18 cellular contexts compared by ENCODE assay signal in the genomic region with DNA sequence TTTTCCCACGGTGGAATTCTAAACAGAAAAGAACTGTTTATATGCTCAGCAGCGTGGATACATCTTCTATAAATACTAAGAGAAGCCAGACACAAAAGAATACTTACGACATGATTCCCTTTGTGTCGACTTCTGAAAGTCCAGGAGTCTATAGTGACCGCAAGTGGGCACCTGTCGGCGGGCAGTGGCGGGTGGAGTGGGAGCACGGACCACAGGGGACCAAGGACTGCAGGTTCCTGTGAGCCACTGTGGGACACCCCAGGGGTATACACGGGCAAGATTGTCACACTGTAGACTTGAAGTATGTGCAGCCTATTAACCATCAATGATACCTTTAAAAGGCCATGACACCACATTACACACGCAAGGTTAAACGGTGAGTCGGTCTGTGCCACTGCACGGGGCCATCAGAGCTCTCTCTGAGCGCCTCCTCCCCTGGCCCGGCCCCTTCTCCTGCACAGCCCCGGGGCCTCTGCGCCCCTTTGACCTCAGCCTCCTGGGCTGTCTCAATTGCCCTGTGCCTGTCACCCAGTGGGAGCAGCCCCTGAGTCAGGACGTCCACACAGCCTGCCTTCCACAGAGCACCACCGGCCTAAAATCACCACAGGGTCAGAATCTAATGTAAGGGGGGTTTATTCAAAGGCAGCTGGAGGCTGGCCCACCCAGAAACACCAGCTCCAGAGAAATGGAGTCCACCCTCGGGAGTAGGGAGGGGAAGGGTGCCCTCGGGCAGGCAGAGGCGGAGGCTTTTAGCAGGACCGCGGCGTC.
A peak's percentile ranks its signal among the peaks of the same experiment; 100 is the strongest.
DNase-seq lines count a peak whose midpoint lies in the region; ATAC-seq and TF ChIP-seq lines count a peak whose summit lies in the region.
"Had no signal": no experiment of that assay in that cellular context is flagged by ENCODE, and none has a peak within 500 bp of the region (broad histone marks: within the 10 kb centered on the region; RNA-seq: fewer than 3 reads in every experiment).

No MANE protein-coding gene starts in this region.

- no peak for DNase-seq in activated CD4-positive, alpha-beta T cell treated with anti-CD3 and anti-CD28 coated beads, Interleukin-2, amount 10 ng/mL, durations not matched to agents 7 days and 5 days
- DNase-seq in activated CD4-positive, alpha-beta T cell treated with anti-CD3 and anti-CD28 coated beads for 48 hours, result no peak
- no peak for DNase-seq in CD8-positive, alpha-beta T cell
- no peak for DNase-seq in erythroblast (lab: John Stamatoyannopoulos, UW)
- DNase-seq in NCI-H146 (lab: John Stamatoyannopoulos, UW), result no peak
- no peak for DNase-seq in NCI-H1092 (lab: John Stamatoyannopoulos, UW)
- DNase-seq: amygdala; NCI-H2227 treated with DMSO at 0.1 percent for 48 hours; stimulated activated CD4-positive, alpha-beta T cell treated with anti-CD3 and anti-CD28 coated beads, Interleukin-12 subunit alpha, Interleukin-12 subunit beta, amount 100 ng/mL, for 4 hours; stomach; T1000 had no signal

- H3K27me3 ChIP-seq in CD8-positive, alpha-beta T cell (ENCODE audit: insufficient read depth, low read length), result no peaks in the 10 kb centered on the region
- H3K27me3 ChIP-seq in neutrophil, result no peaks in the 10 kb centered on the region

- peak overlapping the region; percentile 5 for H3K4me3 ChIP-seq in CD8-positive, alpha-beta T cell (ENCODE audit: low read depth, low read length)
- H3K4me3 ChIP-seq in neutrophil (ENCODE audit: low read depth in 1 of 2, low read length in 1 of 2), result peak overlapping the region; percentile 48 to 50
- H3K4me3 ChIP-seq: lung, stomach had no signal

- peak; percentile 7 for ATAC-seq in CD8-positive, alpha-beta T cell
- ATAC-seq in activated T-helper 17 cell treated with anti-CD3 and anti-CD28 coated beads, Interleukin-2, amount 50 U/mL, for 72 hours (replicated peaks), result peak; percentile 24

- no peaks in the 10 kb centered on the region for H3K9me3 ChIP-seq in CD8-positive, alpha-beta T cell (ENCODE audit: low read length)
- no peaks in the 10 kb centered on the region for H3K9me3 ChIP-seq in neutrophil
- H3K9me3 ChIP-seq: Caco-2, stomach had no signal

- no peaks in the 10 kb centered on the region for H3K36me3 ChIP-seq in CD8-positive, alpha-beta T cell (ENCODE audit: insufficient read depth, low read length)
- peaks cover 8% of the 10 kb centered on the region for H3K36me3 ChIP-seq in neutrophil
- H3K36me3 ChIP-seq: stomach had no signal

- H3K27ac Mint-ChIP-seq in activated CD4-positive, alpha-beta T cell treated with anti-CD3 and anti-CD28 coated beads, Interleukin-2, amount 10 ng/mL, durations not matched to agents 7 days and 5 days, result peak overlapping the region; percentile 75
- H3K27ac Mint-ChIP-seq in CD8-positive, alpha-beta T cell, result no peak overlapping the region
- no peak overlapping the region for H3K27ac Mint-ChIP-seq in activated T-helper 17 cell treated with anti-CD3 and anti-CD28 coated beads, Interleukin-2, amount 50 U/mL, for 72 hours
- H3K27ac Mint-ChIP-seq: activated CD4-positive, alpha-beta T cell treated with anti-CD3 and anti-CD28 coated beads, Interleukin-2, amount 10 ng/mL, durations not matched to agents 24 days and 14 days; activated T-cell treated with anti-CD3 and anti-CD28 coated beads, Interleukin-2, amount 50 U/mL, for 24 hours had no signal

- no peaks in the 10 kb centered on the region for H3K36me3 Mint-ChIP-seq in activated CD4-positive, alpha-beta T cell treated with anti-CD3 and anti-CD28 coated beads, Interleukin-2, amount 10 ng/mL, durations not matched to agents 7 days and 5 days (ENCODE audit: low read depth)
- no peaks in the 10 kb centered on the region for H3K36me3 Mint-ChIP-seq in CD8-positive, alpha-beta T cell
- no peaks in the 10 kb centered on the region for H3K36me3 Mint-ChIP-seq in activated T-helper 17 cell treated with anti-CD3 and anti-CD28 coated beads, Interleukin-2, amount 50 U/mL, for 72 hours (ENCODE audit: low read depth)
- H3K36me3 Mint-ChIP-seq: naive B cell had no signal

- intact Hi-C loops in CD8-positive, alpha-beta T cell (cut with DNase I, micrococcal nuclease), result no loop called here

- POLR2A ChIA-PET in activated CD4-positive, alpha-beta T cell treated with anti-CD3 and anti-CD28 coated beads, Interleukin-2, amount 10 ng/mL, durations not matched to agents 7 days and 5 days (lab: Charles Lee), result no interaction called here
- POLR2A ChIA-PET in CD8-positive, alpha-beta T cell (lab: Charles Lee), result interaction anchor here (0.5 kb wide), 1 partner anchor 586 kb away, joined by 3 read pairs; no protein-coding TSS in a partner anchor

- no peaks in the 10 kb centered on the region for H3K9me3 Mint-ChIP-seq in activated CD4-positive, alpha-beta T cell treated with anti-CD3 and anti-CD28 coated beads, Interleukin-2, amount 10 ng/mL, durations not matched to agents 7 days and 5 days
- no peaks in the 10 kb centered on the region for H3K9me3 Mint-ChIP-seq in CD8-positive, alpha-beta T cell
- H3K9me3 Mint-ChIP-seq in activated T-helper 17 cell treated with anti-CD3 and anti-CD28 coated beads, Interleukin-2, amount 50 U/mL, for 72 hours, result no peaks in the 10 kb centered on the region
- H3K9me3 Mint-ChIP-seq: activated CD4-positive, alpha-beta T cell treated with anti-CD3 and anti-CD28 coated beads, Interleukin-2, amount 10 ng/mL, durations not matched to agents 24 days and 14 days; activated T-cell treated with anti-CD3 and anti-CD28 coated beads, Interleukin-2, amount 50 U/mL, for 24 hours; naive B cell had no signal

- no peak for TF ChIP-seq POLR2A in erythroblast (IDR thresholded peaks at IDR 0.05; ENCODE audit: low read length)

- H3K27ac ChIP-seq in CD8-positive, alpha-beta T cell (ENCODE audit: low read depth, low read length), result no peak overlapping the region
- peak overlapping the region; percentile 91 for H3K27ac ChIP-seq in neutrophil

- H3K4me3 Mint-ChIP-seq in activated CD4-positive, alpha-beta T cell treated with anti-CD3 and anti-CD28 coated beads, Interleukin-2, amount 10 ng/mL, durations not matched to agents 7 days and 5 days, result no peak overlapping the region
- H3K4me3 Mint-ChIP-seq in CD8-positive, alpha-beta T cell, result peak overlapping the region; percentile 73
- peak overlapping the region; percentile 29 for H3K4me3 Mint-ChIP-seq in activated T-helper 17 cell treated with anti-CD3 and anti-CD28 coated beads, Interleukin-2, amount 50 U/mL, for 72 hours
- H3K4me3 Mint-ChIP-seq: activated CD4-positive, alpha-beta T cell treated with anti-CD3 and anti-CD28 coated beads, Interleukin-2, amount 10 ng/mL, durations not matched to agents 24 days and 14 days; activated T-cell treated with anti-CD3 and anti-CD28 coated beads, Interleukin-2, amount 50 U/mL, for 24 hours had no signal

- CTCF ChIA-PET in activated CD4-positive, alpha-beta T cell treated with anti-CD3 and anti-CD28 coated beads, Interleukin-2, amount 10 ng/mL, durations not matched to agents 7 days and 5 days (lab: Charles Lee), result no interaction called here
- CTCF ChIA-PET in CD8-positive, alpha-beta T cell (lab: Charles Lee), result no interaction called here

- H3K4me1 Mint-ChIP-seq in activated CD4-positive, alpha-beta T cell treated with anti-CD3 and anti-CD28 coated beads, Interleukin-2, amount 10 ng/mL, durations not matched to agents 7 days and 5 days, result peaks cover 55% of the 10 kb centered on the region
- H3K4me1 Mint-ChIP-seq in CD8-positive, alpha-beta T cell (ENCODE audit: low read depth), result peaks cover 70% of the 10 kb centered on the region
- peaks cover 25% of the 10 kb centered on the region for H3K4me1 Mint-ChIP-seq in activated T-helper 17 cell treated with anti-CD3 and anti-CD28 coated beads, Interleukin-2, amount 50 U/mL, for 72 hours

- no peak for TF ChIP-seq CTCF in CD8-positive, alpha-beta T cell (IDR thresholded peaks at IDR 0.05)
- TF ChIP-seq CTCF in neutrophil (IDR thresholded peaks at IDR 0.05), result no peak

- H3K27me3 Mint-ChIP-seq in activated CD4-positive, alpha-beta T cell treated with anti-CD3 and anti-CD28 coated beads, Interleukin-2, amount 10 ng/mL, durations not matched to agents 7 days and 5 days, result peaks cover 23% of the 10 kb centered on the region
- H3K27me3 Mint-ChIP-seq in CD8-positive, alpha-beta T cell (ENCODE audit: low read depth), result no peaks in the 10 kb centered on the region
- H3K27me3 Mint-ChIP-seq in activated T-helper 17 cell treated with anti-CD3 and anti-CD28 coated beads, Interleukin-2, amount 50 U/mL, for 72 hours, result peaks cover 5% of the 10 kb centered on the region
- H3K27me3 Mint-ChIP-seq: activated T-cell treated with anti-CD3 and anti-CD28 coated beads, Interleukin-2, amount 50 U/mL, for 24 hours had no signal

- H3K4me1 ChIP-seq in CD8-positive, alpha-beta T cell (ENCODE audit: insufficient read depth, low read length), result peaks cover 60% of the 10 kb centered on the region
- H3K4me1 ChIP-seq in neutrophil (ENCODE audit: control insufficient read depth in 1 of 2, insufficient read depth in 1 of 2, low read depth in 1 of 2, low read length in 1 of 2), result peaks cover 24 to 28% of the 10 kb centered on the region in 2 experiments
- H3K4me1 ChIP-seq: Caco-2 had no signal
